Comparison of ENCODE assay signal across 23 cellular contexts in genomic region chr18:58625839-58626238, GRCh38. TPM values are rescaled to one million over a fixed set of nuclear protein-coding genes. Genes with fewer than 3 reads are reported as not detected.
A peak's percentile ranks its signal among the peaks of the same experiment; 100 is the strongest.
DNase-seq lines count a peak whose midpoint lies in the region; ATAC-seq, FAIRE-seq and TF ChIP-seq lines count a peak whose summit lies in the region.
"Had no signal": no experiment of that assay in that cellular context is flagged by ENCODE, and none has a peak within 500 bp of the region (broad histone marks: within the 10 kb centered on the region; RNA-seq: fewer than 3 reads in every experiment).

No MANE protein-coding gene starts in this region.

- no peak overlapping the region for H2BK12ac ChIP-seq in mesenchymal stem cell (ENCODE audit: low read length in 2 of 2)

- POLR2A ChIA-PET in activated CD4-positive, alpha-beta T cell treated with anti-CD3 and anti-CD28 coated beads for 36 hours (lab: Charles Lee): no interaction called here
- POLR2A ChIA-PET in activated CD4-positive, alpha-beta T cell treated with anti-CD3 and anti-CD28 coated beads, Interleukin-2, amount 10 ng/mL, durations not matched to agents 7 days and 5 days (lab: Charles Lee): no interaction called here
- POLR2A ChIA-PET in activated CD4-positive, alpha-beta memory T cell treated with anti-CD3 and anti-CD28 coated beads for 36 hours (lab: Charles Lee): no interaction called here

- no peaks in the 10 kb centered on the region for H3K27me3 Mint-ChIP-seq in activated CD4-positive, alpha-beta T cell treated with anti-CD3 and anti-CD28 coated beads for 36 hours
- peaks cover 5% of the 10 kb centered on the region for H3K27me3 Mint-ChIP-seq in activated CD4-positive, alpha-beta T cell treated with anti-CD3 and anti-CD28 coated beads, Interleukin-2, amount 10 ng/mL, durations not matched to agents 7 days and 5 days
- peaks cover 2% of the 10 kb centered on the region for H3K27me3 Mint-ChIP-seq in activated CD4-positive, alpha-beta memory T cell treated with anti-CD3 and anti-CD28 coated beads for 36 hours
- H3K27me3 Mint-ChIP-seq in activated naive CD4-positive, alpha-beta T cell treated with anti-CD3 and anti-CD28 coated beads for 36 hours (ENCODE audit: low read depth): no peaks in the 10 kb centered on the region

- peaks cover 0 to 6% of the 10 kb centered on the region in 2 experiments for H3K27me3 ChIP-seq in mesenchymal stem cell (ENCODE audit: control insufficient read depth in 1 of 2, insufficient read depth in 1 of 2, low read length in 2 of 2)
- H3K27me3 ChIP-seq in brain microvascular endothelial cell (replicated peaks): no peaks in the 10 kb centered on the region

- peaks cover 24% of the 10 kb centered on the region for H3K4me1 Mint-ChIP-seq in activated CD4-positive, alpha-beta T cell treated with anti-CD3 and anti-CD28 coated beads for 36 hours
- peaks cover 17% of the 10 kb centered on the region for H3K4me1 Mint-ChIP-seq in activated CD4-positive, alpha-beta T cell treated with anti-CD3 and anti-CD28 coated beads, Interleukin-2, amount 10 ng/mL, durations not matched to agents 7 days and 5 days
- H3K4me1 Mint-ChIP-seq in activated CD4-positive, alpha-beta memory T cell treated with anti-CD3 and anti-CD28 coated beads for 36 hours (ENCODE audit: low read depth): peaks cover 29% of the 10 kb centered on the region
- H3K4me1 Mint-ChIP-seq in activated naive CD4-positive, alpha-beta T cell treated with anti-CD3 and anti-CD28 coated beads for 36 hours (ENCODE audit: low read depth): peaks cover 38% of the 10 kb centered on the region

- H2AFZ ChIP-seq in mesenchymal stem cell (ENCODE audit: low read depth, low read length): no peak overlapping the region

- FAIRE-seq in D721Med (lab: Jason Lieb, UNC): peak; percentile 88
- FAIRE-seq: HepG2 had no signal

- no peaks in the 10 kb centered on the region for H3K79me1 ChIP-seq in mesenchymal stem cell (replicated peaks; ENCODE audit: low read length, poor library complexity, severe bottlenecking)

- H3K36me3 Mint-ChIP-seq in activated CD4-positive, alpha-beta T cell treated with anti-CD3 and anti-CD28 coated beads for 36 hours (ENCODE audit: low read depth): no peaks in the 10 kb centered on the region
- no peaks in the 10 kb centered on the region for H3K36me3 Mint-ChIP-seq in activated CD4-positive, alpha-beta T cell treated with anti-CD3 and anti-CD28 coated beads, Interleukin-2, amount 10 ng/mL, durations not matched to agents 7 days and 5 days (ENCODE audit: low read depth)
- H3K36me3 Mint-ChIP-seq in activated CD4-positive, alpha-beta memory T cell treated with anti-CD3 and anti-CD28 coated beads for 36 hours: no peaks in the 10 kb centered on the region
- no peaks in the 10 kb centered on the region for H3K36me3 Mint-ChIP-seq in activated naive CD4-positive, alpha-beta T cell treated with anti-CD3 and anti-CD28 coated beads for 36 hours (ENCODE audit: low read depth)

- H3K4me3 Mint-ChIP-seq in activated CD4-positive, alpha-beta T cell treated with anti-CD3 and anti-CD28 coated beads for 36 hours: no peak overlapping the region
- H3K4me3 Mint-ChIP-seq in activated CD4-positive, alpha-beta T cell treated with anti-CD3 and anti-CD28 coated beads, Interleukin-2, amount 10 ng/mL, durations not matched to agents 7 days and 5 days: no peak overlapping the region
- peak overlapping the region; percentile 10 for H3K4me3 Mint-ChIP-seq in activated CD4-positive, alpha-beta memory T cell treated with anti-CD3 and anti-CD28 coated beads for 36 hours
- no peak overlapping the region for H3K4me3 Mint-ChIP-seq in activated naive CD4-positive, alpha-beta T cell treated with anti-CD3 and anti-CD28 coated beads for 36 hours
- H3K4me3 Mint-ChIP-seq: HFFc6 had no signal

- H3K36me3 ChIP-seq in mesenchymal stem cell (ENCODE audit: control insufficient read depth in 1 of 2, insufficient read depth in 2 of 2, low read depth in 1 of 2, low read length in 2 of 2) (no peaks in the 10 kb centered on the region), brain microvascular endothelial cell (replicated peaks) (no peaks in the 10 kb centered on the region)

- 97% methylated on average over 10 of the region's 10 CpGs for WGBS in mesenchymal stem cell

- H3K18ac ChIP-seq in mesenchymal stem cell (ENCODE audit: low read depth in 1 of 2, low read length in 2 of 2): no peak overlapping the region

- no peak overlapping the region for H2BK15ac ChIP-seq in mesenchymal stem cell (ENCODE audit: low read depth, poor library complexity, severe bottlenecking)

- CTCF ChIA-PET in activated CD4-positive, alpha-beta T cell treated with anti-CD3 and anti-CD28 coated beads for 36 hours (lab: Charles Lee): interaction anchor here (1.2 to 1.4 kb wide), 2 partner anchors 11 to 14 kb away, joined by 3 to 4 read pairs; no protein-coding TSS in a partner anchor
- CTCF ChIA-PET in activated CD4-positive, alpha-beta T cell treated with anti-CD3 and anti-CD28 coated beads, Interleukin-2, amount 10 ng/mL, durations not matched to agents 7 days and 5 days (lab: Charles Lee): interaction anchor here (1.1 to 1.5 kb wide), 2 partner anchors 14 kb away, joined by 3 to 4 read pairs; no protein-coding TSS in a partner anchor
- CTCF ChIA-PET in activated CD4-positive, alpha-beta memory T cell treated with anti-CD3 and anti-CD28 coated beads for 36 hours (lab: Charles Lee): interaction anchor here (0.6 to 1.6 kb wide), 2 partner anchors 86 to 138 kb away, joined by 3 to 4 read pairs; no protein-coding TSS in a partner anchor
- CTCF ChIA-PET in activated naive CD4-positive, alpha-beta T cell treated with anti-CD3 and anti-CD28 coated beads for 36 hours (lab: Charles Lee): interaction anchor here (0.7 to 1.5 kb wide), 2 partner anchors 68 to 138 kb away, joined by 3 to 4 read pairs; no protein-coding TSS in a partner anchor

- H3K23ac ChIP-seq in mesenchymal stem cell (ENCODE audit: low read length in 2 of 2): no peak overlapping the region

- TF ChIP-seq CTCF in D721Med (IDR thresholded peaks at IDR 0.05; ENCODE audit: insufficient read depth, missing control alignments): no peak
- no peak for TF ChIP-seq CTCF in brain microvascular endothelial cell (IDR thresholded peaks at IDR 0.05; ENCODE audit: low read depth, low read length, missing control alignments)

- no peaks in the 10 kb centered on the region for H3K9me3 ChIP-seq in mesenchymal stem cell (ENCODE audit: control insufficient read depth, low read length)

- H2BK5ac ChIP-seq in mesenchymal stem cell (ENCODE audit: low read depth, low read length, poor library complexity, severe bottlenecking): no peak overlapping the region

- no peak overlapping the region for H3K9ac ChIP-seq in mesenchymal stem cell (ENCODE audit: low read length)

- H3K27ac ChIP-seq in mesenchymal stem cell (ENCODE audit: low read length, poor library complexity, severe bottlenecking) (no peak overlapping the region), brain microvascular endothelial cell (no peak overlapping the region)
- H3K27ac ChIP-seq: 22Rv1, C4-2B had no signal

- DNase-seq in activated CD4-positive, alpha-beta T cell treated with anti-CD3 and anti-CD28 coated beads for 36 hours: no peak
- DNase-seq in activated CD4-positive, alpha-beta T cell treated with anti-CD3 and anti-CD28 coated beads, Interleukin-2, amount 10 ng/mL, durations not matched to agents 7 days and 5 days: no peak
- DNase-seq in D721Med (ENCODE audit: insufficient read length, low spot score): no peak
- no peak for DNase-seq in activated CD4-positive, alpha-beta memory T cell treated with anti-CD3 and anti-CD28 coated beads for 36 hours
- no peak for DNase-seq in mesenchymal stem cell
- no peak for DNase-seq in activated naive CD4-positive, alpha-beta T cell treated with anti-CD3 and anti-CD28 coated beads for 36 hours
- no peak for DNase-seq in DMS53 treated with DMSO at 0.1 percent for 48 hours (lab: John Stamatoyannopoulos, UW; ENCODE audit: unreplicated experiment)
- DNase-seq in brain microvascular endothelial cell: no peak
- DNase-seq: AML-193, COR-L47, GDM1, HFFc6, KBM-7, NCI-H1417, NCI-H187, NCI-H2227 treated with DMSO at 0.1 percent for 48 hours, NCI-H510A treated with DMSO at 0.1 percent for 48 hours, NCI-H774, OCI-M1, RPMI8226 had no signal

- H4K91ac ChIP-seq in mesenchymal stem cell (ENCODE audit: low read length): no peak overlapping the region

- no peak overlapping the region for H3K4me2 ChIP-seq in mesenchymal stem cell (ENCODE audit: low read length, poor library complexity, severe bottlenecking)

- H3K4me1 ChIP-seq in mesenchymal stem cell (ENCODE audit: control insufficient read depth, insufficient read depth, low read depth, low read length): peaks cover 5% of the 10 kb centered on the region

- no peak overlapping the region for H3K14ac ChIP-seq in mesenchymal stem cell (ENCODE audit: low read length in 2 of 2)

- H3K27ac Mint-ChIP-seq in activated CD4-positive, alpha-beta T cell treated with anti-CD3 and anti-CD28 coated beads for 36 hours: peak overlapping the region; percentile 23
- no peak overlapping the region for H3K27ac Mint-ChIP-seq in activated CD4-positive, alpha-beta T cell treated with anti-CD3 and anti-CD28 coated beads, Interleukin-2, amount 10 ng/mL, durations not matched to agents 7 days and 5 days
- no peak overlapping the region for H3K27ac Mint-ChIP-seq in activated CD4-positive, alpha-beta memory T cell treated with anti-CD3 and anti-CD28 coated beads for 36 hours
- no peak overlapping the region for H3K27ac Mint-ChIP-seq in activated naive CD4-positive, alpha-beta T cell treated with anti-CD3 and anti-CD28 coated beads for 36 hours
- H3K27ac Mint-ChIP-seq: HFFc6 had no signal

- peak overlapping the region; percentile 47 for H2AK5ac ChIP-seq in mesenchymal stem cell (ENCODE audit: low read length, severe bottlenecking)

- H3K9me3 Mint-ChIP-seq in activated CD4-positive, alpha-beta T cell treated with anti-CD3 and anti-CD28 coated beads for 36 hours (ENCODE audit: low read depth): no peaks in the 10 kb centered on the region
- peaks cover 2% of the 10 kb centered on the region for H3K9me3 Mint-ChIP-seq in activated CD4-positive, alpha-beta T cell treated with anti-CD3 and anti-CD28 coated beads, Interleukin-2, amount 10 ng/mL, durations not matched to agents 7 days and 5 days
- no peaks in the 10 kb centered on the region for H3K9me3 Mint-ChIP-seq in activated CD4-positive, alpha-beta memory T cell treated with anti-CD3 and anti-CD28 coated beads for 36 hours
- no peaks in the 10 kb centered on the region for H3K9me3 Mint-ChIP-seq in activated naive CD4-positive, alpha-beta T cell treated with anti-CD3 and anti-CD28 coated beads for 36 hours
- H3K9me3 Mint-ChIP-seq: HFFc6 had no signal

- in situ Hi-C loops in brain microvascular endothelial cell (cut with HindIII; ENCODE audit: low pct_ligation_motif_present, low sequenced_read_pairs): no loop called here

- ATAC-seq in activated CD4-positive, alpha-beta T cell treated with anti-CD3 and anti-CD28 coated beads for 36 hours: no peak
- ATAC-seq: HepG2 had no signal

- no peak overlapping the region for H4K8ac ChIP-seq in mesenchymal stem cell (ENCODE audit: low read length)

- no peak overlapping the region for H3K4ac ChIP-seq in mesenchymal stem cell (ENCODE audit: low read depth in 1 of 2, low read length in 2 of 2)

- no peak overlapping the region for H2BK120ac ChIP-seq in mesenchymal stem cell (ENCODE audit: low read depth, low read length)

- H3K4me3 ChIP-seq in mesenchymal stem cell (ENCODE audit: insufficient read depth in 1 of 2, low read depth in 1 of 2, low read length in 2 of 2) (no peak overlapping the region), brain microvascular endothelial cell (ENCODE audit: low read depth, low read length) (no peak overlapping the region)

- intact Hi-C loops in activated CD4-positive, alpha-beta T cell treated with anti-CD3 and anti-CD28 coated beads for 36 hours (cut with DNase I, micrococcal nuclease): no loop called here
- intact Hi-C loops in activated CD4-positive, alpha-beta memory T cell treated with anti-CD3 and anti-CD28 coated beads for 36 hours (cut with micrococcal nuclease): no loop called here
- intact Hi-C loops in activated naive CD4-positive, alpha-beta T cell treated with anti-CD3 and anti-CD28 coated beads for 36 hours (cut with micrococcal nuclease): no loop called here

RNA-seq across cellular contexts. Expression of gene ALPK2, which starts 3.1 kb away (rescaled TPM):
- 1 to 10 TPM; 1.3 to 1.6 TPM for total RNA-seq in activated CD4-positive, alpha-beta T cell treated with anti-CD3 and anti-CD28 coated beads for 36 hours
- total RNA-seq in activated CD4-positive, alpha-beta T cell treated with anti-CD3 and anti-CD28 coated beads, Interleukin-2, amount 10 ng/mL, durations not matched to agents 7 days and 5 days: not detected
- 1 to 10 TPM; 3.4 to 3.6 TPM for total RNA-seq in activated CD4-positive, alpha-beta memory T cell treated with anti-CD3 and anti-CD28 coated beads for 36 hours
- 7.2 TPM for polyA plus RNA-seq in mesenchymal stem cell (2013, experiment 1 of 2)
- 7.0 TPM for polyA plus RNA-seq in mesenchymal stem cell (2013, experiment 2 of 2)
- 1 to 10 TPM; 1.3 to 1.4 TPM for total RNA-seq in activated naive CD4-positive, alpha-beta T cell treated with anti-CD3 and anti-CD28 coated beads for 36 hours

RNA-seq across cellular contexts. Expression of gene MALT1, which starts 45.4 kb away (rescaled TPM):
- 10 to 100 TPM; 39.3 to 40.5 TPM for total RNA-seq in activated CD4-positive, alpha-beta T cell treated with anti-CD3 and anti-CD28 coated beads for 36 hours
- total RNA-seq in activated CD4-positive, alpha-beta T cell treated with anti-CD3 and anti-CD28 coated beads, Interleukin-2, amount 10 ng/mL, durations not matched to agents 7 days and 5 days: 10 to 100 TPM; 52.1 to 57.0 TPM
- total RNA-seq in activated CD4-positive, alpha-beta memory T cell treated with anti-CD3 and anti-CD28 coated beads for 36 hours: 10 to 100 TPM; 42.5 to 44.3 TPM
- 6.1 TPM for polyA plus RNA-seq in mesenchymal stem cell (2013, experiment 1 of 2)
- polyA plus RNA-seq in mesenchymal stem cell (2013, experiment 2 of 2): 6.3 TPM
- total RNA-seq in activated naive CD4-positive, alpha-beta T cell treated with anti-CD3 and anti-CD28 coated beads for 36 hours: 10 to 100 TPM; 39.7 to 41.0 TPM
